ENCODE assay signal across 10 cellular contexts in genomic region chr6:109457596-109457996, GRCh38. TPM values are rescaled to one million over a fixed set of nuclear protein-coding genes. Genes with fewer than 3 reads are reported as not detected.
A peak's percentile ranks its signal among the peaks of the same experiment; 100 is the strongest.
DNase-seq lines count a peak whose midpoint lies in the region; ATAC-seq, FAIRE-seq and TF ChIP-seq lines count a peak whose summit lies in the region.
"Had no signal": no experiment of that assay in that cellular context is flagged by ENCODE, and none has a peak within 500 bp of the region (broad histone marks: within the 10 kb centered on the region; RNA-seq: fewer than 3 reads in every experiment).

No MANE protein-coding gene starts in this region.

- peaks cover 15% of the 10 kb centered on the region for H3K36me3 Mint-ChIP-seq in neural crest cell (ENCODE audit: low read depth)

- peaks cover 55% of the 10 kb centered on the region for H3K4me1 ChIP-seq in BLaER1
- peaks cover 21% of the 10 kb centered on the region for H3K4me1 ChIP-seq in HAP-1

- H3K27me3 Mint-ChIP-seq in neural crest cell (ENCODE audit: low read depth) = peaks cover 2% of the 10 kb centered on the region

- FAIRE-seq in HTR-8/SVneo (lab: Jason Lieb, UNC) = no peak

- no peak for TF ChIP-seq CTCF in neural crest cell (conservative IDR thresholded peaks at IDR 0.05)

- H3K4me3 ChIP-seq in BLaER1 (no peak overlapping the region), HAP-1 (no peak overlapping the region)

- no peak for ATAC-seq in GM21717 (IDR thresholded peaks at IDR 0.05; ENCODE audit: unreplicated experiment)

- peak overlapping the region; percentile 92 for H3K4me2 ChIP-seq in BLaER1

- H3K4me3 Mint-ChIP-seq in neural crest cell = peak overlapping the region; percentile 88

- H3K27ac Mint-ChIP-seq in neural crest cell (ENCODE audit: unreplicated experiment) = peak overlapping the region; percentile 57

- no peaks in the 10 kb centered on the region for H3K9me3 Mint-ChIP-seq in neural crest cell

- H3K27ac ChIP-seq in BLaER1 = no peak overlapping the region
- peak overlapping the region; percentile 40 for H3K27ac ChIP-seq in caudate nucleus (ENCODE audit: low read depth, low read length)

- no peaks in the 10 kb centered on the region for H3K27me3 ChIP-seq in BLaER1
- no peaks in the 10 kb centered on the region for H3K27me3 ChIP-seq in HAP-1 (ENCODE audit: low read depth)
- H3K27me3 ChIP-seq: heart left ventricle had no signal

- H3K36me3 ChIP-seq in BLaER1 (peaks cover 27% of the 10 kb centered on the region), HAP-1 (replicated peaks) (peaks cover 13% of the 10 kb centered on the region)

- H4K20me1 ChIP-seq in BLaER1 = peaks cover 31% of the 10 kb centered on the region; the same call in 1 of the 2 replicates

- peak; percentile 52 to 67 for DNase-seq in HAP-1 (ENCODE audit: low spot score in 2 of 2)
- peak in 1 of 61 donors; percentile 40 for DNase-seq in caudate nucleus (lab: John Stamatoyannopoulos, UW)
- DNase-seq in neural crest cell (ENCODE audit: low read depth, low spot score) = no peak
- DNase-seq in HTR-8/SVneo (ENCODE audit: insufficient read length, low spot score) = no peak
- no peak for DNase-seq in NCI-H1092 (lab: John Stamatoyannopoulos, UW)
- no peak for DNase-seq in SHP77 (lab: John Stamatoyannopoulos, UW)
- DNase-seq: NCI-H524 treated with DMSO at 0.1 percent for 48 hours had no signal

- H3K9me3 ChIP-seq in BLaER1 (peaks cover 4% of the 10 kb centered on the region; the same call in 1 of the 2 replicates), HAP-1 (no peaks in the 10 kb centered on the region)

- H3K9ac ChIP-seq in BLaER1 = no peak overlapping the region

- H3K4me1 Mint-ChIP-seq in neural crest cell = peaks cover 31% of the 10 kb centered on the region

- in situ Hi-C loops in HAP-1 (cut with MboI; ENCODE audit: low sequenced_read_pairs) = no loop called here

RNA-seq across cellular contexts. Expression of gene MICAL1, which starts 2.0 kb away (rescaled TPM):
- total RNA-seq in neural crest cell = 55.5 and 58.7 TPM in 2 replicates

RNA-seq across cellular contexts. Expression of gene SMPD2, which starts 17.1 kb away (rescaled TPM):
- total RNA-seq in neural crest cell = 9.7 and 10.1 TPM in 2 replicates

RNA-seq across cellular contexts. Expression of gene PPIL6, which starts 17.2 kb away (rescaled TPM):
- total RNA-seq in neural crest cell = 2.2 and 3.3 TPM in 2 replicates

RNA-seq across cellular contexts. Expression of gene ZBTB24, which starts 25.4 kb away (rescaled TPM):
- total RNA-seq in neural crest cell = 10.5 and 10.8 TPM in 2 replicates

Comparison
In these comparisons a context has a peak if more than half of its experiments do, and no peak if none do; other contexts are left out.
1. DNase-seq: peak in HAP-1 (2 of 2); none in neural crest cell (single experiment), HTR-8/SVneo (single experiment), NCI-H1092 (single experiment) and SHP77 (0 of 2).